7 cellular contexts compared by ENCODE assay signal in genomic region chrX:119026344-119026743, GRCh38. TPM values are rescaled to one million over a fixed set of nuclear protein-coding genes. Genes with fewer than 3 reads are reported as not detected.
"Had no signal": no experiment of that assay in that cellular context is flagged by ENCODE, and none has a peak within 500 bp of the region (broad histone marks: within the 10 kb centered on the region; RNA-seq: fewer than 3 reads in every experiment).

No MANE protein-coding gene starts in this region.

RNA-seq across cellular contexts. Expression of gene CT47C1, which starts 46.4 kb away (rescaled TPM):
- total RNA-seq: GM23248, GM23338, H1, H4, H7, H9, HFFc6 had no signal
- polyA plus RNA-seq: GM23248, GM23338, H1 had no signal

RNA-seq across cellular contexts. Expression of gene LONRF3, which starts 51.9 kb away (rescaled TPM):
- total RNA-seq: HFFc6 had no signal
- polyA plus RNA-seq: GM23248, GM23338, H1 had no signal
